In genomic region chr12:55818886-55819285, GRCh38 we compare ENCODE assay signal across 9 cellular contexts. TPM values are rescaled to one million over a fixed set of nuclear protein-coding genes. Genes with fewer than 3 reads are reported as not detected.
A peak's percentile ranks its signal among the peaks of the same experiment; 100 is the strongest.
DNase-seq lines count a peak whose midpoint lies in the region; ATAC-seq and TF ChIP-seq lines count a peak whose summit lies in the region.
"Had no signal": no experiment of that assay in that cellular context is flagged by ENCODE, and none has a peak within 500 bp of the region (broad histone marks: within the 10 kb centered on the region; RNA-seq: fewer than 3 reads in every experiment).

No MANE protein-coding gene starts in this region.

- intact Hi-C loops in transverse colon (cut with DNase I; ENCODE audit: low total_unique reads) = no loop called here

- H3K36me3 Mint-ChIP-seq in activated naive CD4-positive, alpha-beta T cell treated with anti-CD3 and anti-CD28 coated beads, Interleukin-2, amount 50 U/mL, for 24 hours = no peaks in the 10 kb centered on the region

- no peak for TF ChIP-seq EP300 in transverse colon (IDR thresholded peaks at IDR 0.05; ENCODE audit: low read depth)

- no peaks in the 10 kb centered on the region for H3K9me3 Mint-ChIP-seq in activated naive CD4-positive, alpha-beta T cell treated with anti-CD3 and anti-CD28 coated beads, Interleukin-2, amount 50 U/mL, for 24 hours

- H3K9me3 ChIP-seq in iPS-18a (ENCODE audit: control insufficient read depth, low read depth, low read length) (no peaks in the 10 kb centered on the region), transverse colon (no peaks in the 10 kb centered on the region)
- H3K9me3 ChIP-seq: body of pancreas had no signal

- peak overlapping the region; percentile 91 for H3K27ac ChIP-seq in VCaP
- H3K27ac ChIP-seq in iPS-18a (ENCODE audit: low read length) = no peak overlapping the region
- peak overlapping the region; percentile 88 to 94 (median 90) for H3K27ac ChIP-seq in transverse colon

- H3K4me3 Mint-ChIP-seq in activated naive CD4-positive, alpha-beta T cell treated with anti-CD3 and anti-CD28 coated beads, Interleukin-2, amount 50 U/mL, for 24 hours = no peak overlapping the region

- H3K4me1 Mint-ChIP-seq in activated naive CD4-positive, alpha-beta T cell treated with anti-CD3 and anti-CD28 coated beads, Interleukin-2, amount 50 U/mL, for 24 hours = peaks cover 41% of the 10 kb centered on the region

- in situ Hi-C loops in transverse colon (cut with MboI; ENCODE audit: low pct_ligation_motif_present in 1 of 4, low pct_unique_long_range_greater_than_20kb in 1 of 4, low sequenced_read_pairs in 3 of 4) = loop anchor here (10.0 to 25.0 kb wide), 4 partner anchors 84 to 126 kb away; partner anchors contain the start of genes DGKA (in 2 of the 4) and PYM1 (in 1 of the 4)

- TF ChIP-seq POLR2A in transverse colon (IDR thresholded peaks at IDR 0.05) = no peak

- H3K4me3 ChIP-seq in iPS-18a (ENCODE audit: low read length) (peak overlapping the region; percentile 99), transverse colon (peak overlapping the region in 2 of 4 donors; percentile 84 to 87)

- H3K27me3 ChIP-seq in iPS-18a (ENCODE audit: control insufficient read depth, insufficient read depth, low read length) (no peaks in the 10 kb centered on the region), transverse colon (no peaks in the 10 kb centered on the region)
- H3K27me3 ChIP-seq: body of pancreas had no signal

- no peak for TF ChIP-seq CTCF in VCaP (conservative IDR thresholded peaks at IDR 0.05)
- TF ChIP-seq CTCF in transverse colon (IDR thresholded peaks at IDR 0.05) = no peak

- H3K4me1 ChIP-seq in iPS-18a (ENCODE audit: control insufficient read depth, low read depth, low read length) = peaks cover 24% of the 10 kb centered on the region
- H3K4me1 ChIP-seq in transverse colon = peaks cover 19 to 49% (median 30%) of the 10 kb centered on the region in 4 donors

- WGBS in transverse colon (ENCODE audit: low coverage in 1 of 2), 2 donors = 49 to 54% methylated on average over 3 to 6 of the region's 6 CpGs

- H3K27ac Mint-ChIP-seq in activated naive CD4-positive, alpha-beta T cell treated with anti-CD3 and anti-CD28 coated beads, Interleukin-2, amount 50 U/mL, for 24 hours = peak overlapping the region; percentile 32

- H3K27me3 Mint-ChIP-seq in activated naive CD4-positive, alpha-beta T cell treated with anti-CD3 and anti-CD28 coated beads, Interleukin-2, amount 50 U/mL, for 24 hours = no peaks in the 10 kb centered on the region

- H3K9ac ChIP-seq in iPS-18a (ENCODE audit: low read length) = peak overlapping the region; percentile 53

- no peak for DNase-seq in activated naive CD4-positive, alpha-beta T cell treated with Interleukin-2 at 50 U/mL for 16 hours
- no peak for DNase-seq in transverse colon
- DNase-seq in DMS53 (lab: John Stamatoyannopoulos, UW) = no peak
- DNase-seq: body of pancreas had no signal

- ATAC-seq in HG02973 (IDR thresholded peaks at IDR 0.05; ENCODE audit: unreplicated experiment) (no peak), GM19324 (IDR thresholded peaks at IDR 0.05; ENCODE audit: low FRiP score, unreplicated experiment) (no peak)
- ATAC-seq: body of pancreas had no signal

- H3K36me3 ChIP-seq in iPS-18a (ENCODE audit: control insufficient read depth, low read depth, low read length) (peaks cover 49% of the 10 kb centered on the region), transverse colon (peaks cover 0 to 33% (median 13%) of the 10 kb centered on the region in 4 donors)

RNA-seq across cellular contexts. Expression of gene ORMDL2, which starts 1.0 kb away (rescaled TPM):
- total RNA-seq in transverse colon = 10 to 100 TPM in 2 of 4 donors, 1 to 10 TPM in 2; 3.7 to 40.3 (median 21.7) TPM

RNA-seq across cellular contexts. Expression of gene SARNP, which starts 1.4 kb away (rescaled TPM):
- total RNA-seq in transverse colon = 10 to 100 TPM; 38.0 to 50.7 (median 45.0) TPM

RNA-seq across cellular contexts. Expression of gene DNAJC14, which starts 10.5 kb away (rescaled TPM):
- total RNA-seq in transverse colon = 10 to 100 TPM; 10.3 to 35.4 (median 24.1) TPM

RNA-seq across cellular contexts. Expression of gene MMP19, which starts 23.9 kb away (rescaled TPM):
- 10 to 100 TPM in 2 of 4 donors, 1 to 10 TPM in 2; 5.2 to 29.2 (median 14.8) TPM for total RNA-seq in transverse colon
